24 cellular contexts compared by ENCODE assay signal in genomic region chr15:99552111-99552510, GRCh38.
"Had no signal": no experiment of that assay in that cellular context is flagged by ENCODE, and none has a peak within 500 bp of the region (broad histone marks: within the 10 kb centered on the region; RNA-seq: fewer than 3 reads in every experiment).

No MANE protein-coding gene starts in this region.

- H3K27ac ChIP-seq: PC-9, Peyer's patch, SJCRH30 had no signal

- H3K27me3 ChIP-seq: Peyer's patch, SJCRH30 had no signal

- H3K4me3 ChIP-seq: PC-9, Peyer's patch, SJCRH30 had no signal

- H3K36me3 ChIP-seq: Peyer's patch, SJCRH30 had no signal

- H2AFZ ChIP-seq: PC-9 had no signal

- H3K9me3 ChIP-seq: Peyer's patch, SJCRH30 had no signal

- H3K4me1 ChIP-seq: Peyer's patch had no signal

- H3K4me2 ChIP-seq: PC-9 had no signal

- DNase-seq: IMR-90; Karpas-422; KG1; NCI-H1092; NCI-H1105 treated with DMSO at 0.1 percent for 48 hours; NCI-H1417 treated with DMSO at 0.1 percent for 48 hours; NCI-H146; NCI-H1694 treated with DMSO at 0.1 percent for 48 hours; NCI-H1930; NCI-H2081; NCI-H2107; NCI-H2227 treated with DMSO at 0.1 percent for 48 hours; NCI-H524; NCI-H69; NCI-H774; NK-92 treated with Interleukin-12 subunit alpha and Interleukin-12 subunit beta, amount 100 ng/mL, for 24 hours; PC-9; Peyer's patch; SHP77 treated with DMSO at 0.1 percent for 48 hours; SJCRH30; T-helper 1 cell had no signal

- ATAC-seq: HepG2, Right ventricle myocardium inferior, SK-N-SH treated with all-trans-retinoic acid at 6 μM for 48 hours had no signal
